ENCODE assay signal across 19 cellular contexts in genomic region chr3:119965692-119966091, GRCh38.
"Had no signal": no experiment of that assay in that cellular context is flagged by ENCODE, and none has a peak within 500 bp of the region (broad histone marks: within the 10 kb centered on the region; RNA-seq: fewer than 3 reads in every experiment).

No MANE protein-coding gene starts in this region.

- FAIRE-seq: pancreas, small intestine had no signal

- H3K27ac ChIP-seq: epithelial cell of prostate, esophagus muscularis mucosa, pancreas, stomach had no signal

- H3K27ac Mint-ChIP-seq: naive thymus-derived CD4-positive, alpha-beta T cell; progenitor cell of endocrine pancreas had no signal

- H3K27me3 ChIP-seq: esophagus muscularis mucosa, pancreas, stomach had no signal

- H3K36me3 Mint-ChIP-seq: immature natural killer cell had no signal

- ATAC-seq: effector memory CD8-positive, alpha-beta T cell; left ventricle myocardium superior; naive thymus-derived CD4-positive, alpha-beta T cell; pancreas; right cardiac atrium had no signal

- H3K9me3 Mint-ChIP-seq: effector memory CD8-positive, alpha-beta T cell; immature natural killer cell; naive thymus-derived CD4-positive, alpha-beta T cell had no signal

- H3K36me3 ChIP-seq: esophagus muscularis mucosa, pancreas, stomach had no signal

- H3K27me3 Mint-ChIP-seq: effector memory CD8-positive, alpha-beta T cell; naive thymus-derived CD4-positive, alpha-beta T cell; progenitor cell of endocrine pancreas had no signal

- H3K9me3 ChIP-seq: pancreas had no signal

- H3K4me3 ChIP-seq: esophagus muscularis mucosa, lung, pancreas, stomach had no signal

- H3K4me3 Mint-ChIP-seq: effector memory CD8-positive, alpha-beta T cell; immature natural killer cell; naive thymus-derived CD4-positive, alpha-beta T cell had no signal

- DNase-seq: effector memory CD8-positive, alpha-beta T cell; foreskin fibroblast; immature natural killer cell; left ventricle myocardium superior; mesendoderm; naive thymus-derived CD4-positive, alpha-beta T cell; nucleus accumbens; pancreas; right cardiac atrium; small intestine; stimulated activated CD4-positive, alpha-beta T cell treated with anti-CD3 and anti-CD28 coated beads, Interleukin-12 subunit alpha, Interleukin-12 subunit beta, amount 100 ng/mL, for 4 hours; stimulated activated naive CD4-positive, alpha-beta T cell; stomach; substantia nigra; trophoblast cell had no signal
